Comparison of ENCODE assay signal across 8 cellular contexts in the genomic region with DNA sequence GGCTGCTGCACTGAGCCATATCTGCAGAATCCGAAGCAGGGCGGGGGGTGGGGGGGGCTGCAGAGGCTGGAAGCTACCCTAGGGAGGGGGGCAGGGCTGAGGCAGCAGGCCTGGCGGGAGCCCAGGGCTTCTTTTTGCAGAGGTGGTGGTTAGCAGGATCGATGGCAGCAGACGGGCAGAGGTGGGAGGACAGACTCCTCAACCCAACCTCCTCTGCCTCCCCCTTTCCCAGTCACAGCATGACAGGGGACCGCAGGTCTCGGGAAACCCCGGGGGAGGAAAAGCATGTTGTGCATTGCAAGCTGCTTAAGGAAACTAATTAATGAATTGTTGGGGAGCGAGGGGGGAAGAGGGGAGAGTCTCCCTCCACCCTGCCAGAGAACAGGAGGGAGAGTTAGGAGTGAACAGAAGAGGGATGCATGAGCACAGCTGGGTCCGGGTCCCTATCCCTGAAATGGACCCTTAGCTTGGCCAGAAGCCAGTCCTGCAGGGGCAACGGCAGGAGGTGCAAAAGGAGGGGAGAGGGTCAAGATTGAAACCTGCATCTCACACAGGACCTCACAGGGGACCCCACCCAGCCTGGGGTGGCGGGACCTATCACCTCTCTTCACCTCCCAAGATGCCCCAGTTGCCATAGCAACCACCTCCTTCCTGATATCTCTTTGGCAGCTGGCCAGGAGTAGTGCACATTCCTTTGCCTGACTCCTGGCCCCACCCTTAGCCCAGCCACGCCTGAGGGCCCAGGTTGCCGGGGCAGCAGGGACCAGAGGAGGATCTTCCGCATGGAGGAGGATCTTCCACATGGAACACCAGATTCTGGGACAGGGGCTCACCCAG. TPM values are rescaled to one million over a fixed set of nuclear protein-coding genes. Genes with fewer than 3 reads are reported as not detected.
DNase-seq lines count a peak whose midpoint lies in the region; ATAC-seq and TF ChIP-seq lines count a peak whose summit lies in the region.
"Had no signal": no experiment of that assay in that cellular context is flagged by ENCODE, and none has a peak within 500 bp of the region (broad histone marks: within the 10 kb centered on the region; RNA-seq: fewer than 3 reads in every experiment).

No MANE protein-coding gene starts in this region.

- no peak for TF ChIP-seq EP300 in gastroesophageal sphincter (IDR thresholded peaks at IDR 0.05)

- POLR2A ChIA-PET in A673 (lab: Charles Lee; ENCODE audit: low non-redundant PET): no interaction called here

- no peaks in the 10 kb centered on the region for H3K9me3 ChIP-seq in A673 (ENCODE audit: low read depth, low read length, poor library complexity, severe bottlenecking)
- H3K9me3 ChIP-seq in mammary epithelial cell (replicated peaks; ENCODE audit: insufficient read depth, low read length): no peaks in the 10 kb centered on the region
- H3K9me3 ChIP-seq in gastroesophageal sphincter: no peaks in the 10 kb centered on the region

- H3K4me2 ChIP-seq in mammary epithelial cell (ENCODE audit: insufficient read depth, low read depth, low read length): no peak overlapping the region

- dilution Hi-C loops in mammary epithelial cell (cut with HindIII; ENCODE audit: low sequenced_read_pairs): no loop called here

- WGBS in mammary epithelial cell (ENCODE audit: low coverage, missing lambda C conversion rate): 6% methylated on average over 13 of the region's 15 CpGs
- 0 to 36% methylated on average over 2 to 4 of the region's 15 CpGs for WGBS in gastroesophageal sphincter (ENCODE audit: low coverage in 1 of 2), 2 donors

- H2AFZ ChIP-seq in mammary epithelial cell (ENCODE audit: low read depth, low read length): peak overlapping the region; percentile 57

- H3K4me3 ChIP-seq in A673 (ENCODE audit: low read depth, low read length, poor library complexity, severe bottlenecking): no peak overlapping the region
- H3K4me3 ChIP-seq in mammary epithelial cell (replicated peaks in 1 of 3; ENCODE audit: insufficient read depth in 1 of 3, low read depth in 2 of 3, low read length in 3 of 3): no peak overlapping the region
- H3K4me3 ChIP-seq in gastroesophageal sphincter: no peak overlapping the region

- H3K27ac ChIP-seq in A673 (ENCODE audit: low read depth, low read length, poor library complexity, severe bottlenecking) (no peak overlapping the region), mammary epithelial cell (ENCODE audit: insufficient read depth, low read depth, low read length) (peak overlapping the region; percentile 0), gastroesophageal sphincter (no peak overlapping the region)

- peaks cover 3% of the 10 kb centered on the region for H3K27me3 ChIP-seq in A673 (replicated peaks; ENCODE audit: insufficient read depth, low read depth, low read length, poor library complexity)
- H3K27me3 ChIP-seq in mammary epithelial cell (ENCODE audit: insufficient read depth, low read length): no peaks in the 10 kb centered on the region
- H3K27me3 ChIP-seq in gastroesophageal sphincter: peaks cover 42% of the 10 kb centered on the region

- ATAC-seq in gastroesophageal sphincter: no peak
- ATAC-seq in HG03159 (IDR thresholded peaks at IDR 0.05; ENCODE audit: unreplicated experiment): no peak
- ATAC-seq in GM18498 (IDR thresholded peaks at IDR 0.05; ENCODE audit: unreplicated experiment): no peak
- ATAC-seq: SK-N-SH treated with all-trans-retinoic acid at 6 μM for 48 hours; stimulated activated naive CD8-positive, alpha-beta T cell treated with anti-CD3 and anti-CD28 coated beads, Interleukin-15, Interleukin-2, amounts not matched to agents 100 U/mL and 50 U/mL, for 24 hours had no signal

- no TSS peak for BruUV-seq in A673 (replicated peaks; lab: Mats Ljungman, UMichigan)
- no TSS peak for BruUV-seq in mammary epithelial cell (replicated peaks; lab: Mats Ljungman, UMichigan)

- TF ChIP-seq CTCF in A673 (conservative IDR thresholded peaks at IDR 0.05; ENCODE audit: low read depth, low read length): no peak
- TF ChIP-seq CTCF in mammary epithelial cell (conservative IDR thresholded peaks at IDR 0.05 in 1 of 2, IDR thresholded peaks at IDR 0.05 in 1 of 2; ENCODE audit: extremely low read depth in 1 of 2, insufficient read depth in 1 of 2, low read depth in 1 of 2, low read length in 2 of 2): no peak
- no peak for TF ChIP-seq CTCF in gastroesophageal sphincter (IDR thresholded peaks at IDR 0.05)

- no peak for TF ChIP-seq POLR2A in gastroesophageal sphincter (IDR thresholded peaks at IDR 0.05)

- intact Hi-C loops in A673 (cut with micrococcal nuclease; ENCODE audit: unreplicated experiment): no loop called here
- intact Hi-C loops in mammary epithelial cell (cut with micrococcal nuclease): loop anchor here (1.0 to 5.0 kb wide), 3 partner anchors 9 to 322 kb away; a partner anchor contains a TSS

- CTCF ChIA-PET in A673 (lab: Charles Lee): no interaction called here
- CTCF ChIA-PET in mammary epithelial cell (lab: Charles Lee; ENCODE audit: low non-redundant PET): no interaction called here

- no peaks in the 10 kb centered on the region for H3K36me3 ChIP-seq in A673 (ENCODE audit: insufficient read depth, low read length, poor library complexity, severe bottlenecking)
- H3K36me3 ChIP-seq in mammary epithelial cell (ENCODE audit: insufficient read depth, low read length): no peaks in the 10 kb centered on the region
- H3K36me3 ChIP-seq in gastroesophageal sphincter: peaks cover 0 to 3% of the 10 kb centered on the region in 2 donors

- H3K9ac ChIP-seq in mammary epithelial cell (ENCODE audit: insufficient read depth, low read length): no peak overlapping the region

- in situ Hi-C loops in mammary epithelial cell (cut with MboI; ENCODE audit: low sequenced_read_pairs in 2 of 2): no loop called here

- DNase-seq in A673 (ENCODE audit: low spot score) (peak; percentile 41), HPDE6-E6E7 (ENCODE audit: extremely low spot score) (peak; percentile 68), mammary epithelial cell (peak; percentile 66)
- DNase-seq: stimulated activated naive CD8-positive, alpha-beta T cell treated with anti-CD3 and anti-CD28 coated beads, Interleukin-15, Interleukin-2, amounts not matched to agents 100 U/mL and 50 U/mL, for 24 hours had no signal

- H4K20me1 ChIP-seq in mammary epithelial cell (ENCODE audit: insufficient read depth, low read length): no peaks in the 10 kb centered on the region

- H3K79me2 ChIP-seq in mammary epithelial cell (ENCODE audit: insufficient read depth, low read length): no peaks in the 10 kb centered on the region

- peaks cover 27% of the 10 kb centered on the region for H3K4me1 ChIP-seq in A673 (ENCODE audit: insufficient read depth, low read length, poor library complexity, severe bottlenecking)
- peaks cover 24% of the 10 kb centered on the region for H3K4me1 ChIP-seq in mammary epithelial cell (ENCODE audit: insufficient read depth, low read length)
- peaks cover 0 to 39% (median 21%) of the 10 kb centered on the region in 3 donors for H3K4me1 ChIP-seq in gastroesophageal sphincter

RNA-seq across cellular contexts. Expression of a gene that starts 1.8 kb away (rescaled TPM):
- total RNA-seq in A673 (2021): 0.56 and 0.85 TPM in 2 replicates
- total RNA-seq in mammary epithelial cell: 1 to 10 TPM in 1 of 2 donors, not detected in 1; 1.1 TPM
- polyA plus RNA-seq in mammary epithelial cell: 0.67 TPM
- not detected for polyA minus RNA-seq in mammary epithelial cell
- not detected for total RNA-seq in gastroesophageal sphincter

RNA-seq across cellular contexts. Expression of a gene that starts 6.2 kb away (rescaled TPM):
- total RNA-seq in A673 (2021) (0.98 TPM in 1 of 2 replicates, not detected in the other), mammary epithelial cell (1 to 10 TPM in 1 of 2 donors, not detected in 1; 1.9 TPM), gastroesophageal sphincter (100 to 1,000 TPM in 1 of 4 donors, 10 to 100 TPM in 3; 42.8 to 140 (median 52.7) TPM)
- polyA plus RNA-seq in mammary epithelial cell: 0.17 TPM
- not detected for polyA minus RNA-seq in mammary epithelial cell

RNA-seq across cellular contexts. Expression of a gene that starts 9.7 kb away (rescaled TPM):
- total RNA-seq in A673 (2021) (12.7 and 13.6 TPM in 2 replicates), mammary epithelial cell (100 to 1,000 TPM in 1 of 2 donors, 10 to 100 TPM in 1; 23.5 to 349 TPM), gastroesophageal sphincter (10 to 100 TPM; 18.8 to 42.5 (median 33.0) TPM)
- polyA plus RNA-seq in mammary epithelial cell: 390 TPM
- polyA minus RNA-seq in mammary epithelial cell: 448 TPM

RNA-seq across cellular contexts. Expression of a gene that starts 10.0 kb away (rescaled TPM):
- total RNA-seq in A673 (2021) (not detected in 2 replicates), mammary epithelial cell (under 1 TPM; 0.17 to 0.42 TPM), gastroesophageal sphincter (10 to 100 TPM; 24.8 to 47.9 (median 36.2) TPM)
- polyA plus RNA-seq in mammary epithelial cell: 0.16 TPM
- polyA minus RNA-seq in mammary epithelial cell: 0.21 TPM

RNA-seq across cellular contexts. Expression of a gene that starts 29.2 kb away (rescaled TPM):
- not detected in 2 replicates for total RNA-seq in A673 (2021)
- total RNA-seq in mammary epithelial cell: 100 to 1,000 TPM; 344 to 808 TPM
- 901 TPM for polyA plus RNA-seq in mammary epithelial cell
- polyA minus RNA-seq in mammary epithelial cell: 137 TPM
- total RNA-seq in gastroesophageal sphincter: 10 to 100 TPM in 1 of 4 donors, 1 to 10 TPM in 3; 1.2 to 38.8 (median 4.2) TPM

Comparison
In these comparisons a context has a peak if more than half of its experiments do, and no peak if none do; other contexts are left out.
1. RNA of a gene that starts 6.2 kb away (total RNA-seq): 42.8 to 140 TPM in gastroesophageal sphincter; 1.9 TPM in mammary epithelial cell and 0.98 TPM in A673; every median in the first group is over 10 times any median in the second.
2. Peak in every context shown above with its lines, with median percentiles within 50 percentile points of each other: DNase-seq.